Comparison of ENCODE assay signal across 23 cellular contexts in genomic region chr14:54322668-54323380, GRCh38.
DNase-seq lines count a peak whose midpoint lies in the region; FAIRE-seq and TF ChIP-seq lines count a peak whose summit lies in the region.
"Had no signal": no experiment of that assay in that cellular context is flagged by ENCODE, and none has a peak within 500 bp of the region (broad histone marks: within the 10 kb centered on the region; RNA-seq: fewer than 3 reads in every experiment).

No MANE protein-coding gene starts in this region.

- no peaks in the 10 kb centered on the region for H3F3A ChIP-seq in neural cell (ENCODE audit: insufficient read depth, low read length, poor library complexity, severe bottlenecking)

- no peaks in the 10 kb centered on the region for H3K27me3 ChIP-seq in bronchial epithelial cell (ENCODE audit: control insufficient read depth, insufficient read depth, low read length)
- H3K27me3 ChIP-seq in neural cell (ENCODE audit: insufficient read depth, low read depth, low read length) = no peaks in the 10 kb centered on the region
- H3K27me3 ChIP-seq: foreskin keratinocyte, tibial nerve had no signal

- no peak overlapping the region for H2AFZ ChIP-seq in neural cell (ENCODE audit: low read depth, low read length)
- H2AFZ ChIP-seq: GM23338 had no signal

- TF ChIP-seq RAD21 in neural cell (conservative IDR thresholded peaks at IDR 0.05) = no peak

- no peaks in the 10 kb centered on the region for H3K9me3 ChIP-seq in neural cell (ENCODE audit: low read length)
- H3K9me3 ChIP-seq: neutrophil, SK-N-SH, tibial nerve had no signal

- H3K9me2 ChIP-seq in neural cell (ENCODE audit: insufficient read depth, low read length) = no peaks in the 10 kb centered on the region
- H3K9me2 ChIP-seq: SK-N-SH had no signal

- no peak for TF ChIP-seq CTCF in bronchial epithelial cell (IDR thresholded peaks at IDR 0.05; ENCODE audit: insufficient read depth, low read length, severe bottlenecking)
- TF ChIP-seq CTCF in neural cell (IDR thresholded peaks at IDR 0.05; ENCODE audit: poor library complexity, severe bottlenecking) = no peak

- H3K4me3 ChIP-seq in bronchial epithelial cell (ENCODE audit: low read depth, low read length) = no peak overlapping the region
- H3K4me3 ChIP-seq in neural cell (ENCODE audit: low read length) = no peak overlapping the region
- H3K4me3 ChIP-seq: GM23338, tibial nerve had no signal

- H3K79me2 ChIP-seq in neural cell (replicated peaks; ENCODE audit: insufficient read depth, low read length) = no peaks in the 10 kb centered on the region

- H3K4me2 ChIP-seq in neural cell (ENCODE audit: low read length) = no peak overlapping the region
- H3K4me2 ChIP-seq: GM23338, SK-N-SH had no signal

- no peak overlapping the region for H3K9ac ChIP-seq in neural cell (ENCODE audit: low read length)
- H3K9ac ChIP-seq: SK-N-SH had no signal

- peak; percentile 13 for FAIRE-seq in bronchial epithelial cell (lab: Jason Lieb, UNC)
- FAIRE-seq: astrocyte had no signal

- H3K36me3 ChIP-seq in bronchial epithelial cell (ENCODE audit: control insufficient read depth, insufficient read depth, low read length) (no peaks in the 10 kb centered on the region), neural cell (ENCODE audit: insufficient read depth, low read length) (no peaks in the 10 kb centered on the region)
- H3K36me3 ChIP-seq: neutrophil, tibial nerve, WERI-Rb-1 had no signal

- no peaks in the 10 kb centered on the region for H4K20me1 ChIP-seq in neural cell (ENCODE audit: insufficient read depth)

- H3K27ac ChIP-seq in neural cell (ENCODE audit: low read length) = peak overlapping the region; percentile 5
- H3K27ac ChIP-seq: foreskin keratinocyte, neutrophil, tibial nerve, WERI-Rb-1 had no signal

- peak; percentile 66 for TF ChIP-seq EP300 in neural cell (conservative IDR thresholded peaks at IDR 0.05; ENCODE audit: poor library complexity, severe bottlenecking)

- peak; percentile 22 for DNase-seq in NCI-H1092 treated with DMSO at 0.1 percent for 48 hours (lab: John Stamatoyannopoulos, UW)
- no peak for DNase-seq in NCI-H1092 (lab: John Stamatoyannopoulos, UW)
- DNase-seq in NCI-H1436 treated with DMSO at 0.1 percent for 48 hours (lab: John Stamatoyannopoulos, UW) = peak; percentile 1
- no peak for DNase-seq in bronchial epithelial cell (ENCODE audit: low read depth)
- DNase-seq in GDM1 (lab: John Stamatoyannopoulos, UW) = no peak
- no peak for DNase-seq in SKM-1 (lab: John Stamatoyannopoulos, UW; ENCODE audit: unreplicated experiment)
- DNase-seq in SW 1271 (lab: John Stamatoyannopoulos, UW) = no peak
- DNase-seq: activated CD8-positive, alpha-beta memory T cell treated with anti-CD3 and anti-CD28 coated beads, Interleukin-2, amount 50 U/mL, for 48 hours; activated naive CD8-positive, alpha-beta T cell treated with anti-CD3 and anti-CD28 coated beads for 36 hours; cerebellar nuclear complex; EL; erythroblast; foreskin keratinocyte; hippocampal formation; Kasumi-1; SK-N-SH; stimulated activated naive CD8-positive, alpha-beta T cell treated with anti-CD3 and anti-CD28 coated beads, Interleukin-15, amount 100 ng/mL, for 72 hours; WERI-Rb-1 had no signal

TF ChIP-seq in neural cell, 6 proteins besides CTCF, POLR2A, EP300 and RAD21:
- TF ChIP-seq POLR2AphosphoS5 (IDR thresholded peaks at IDR 0.05) (peak; percentile 23), SMC3 (conservative IDR thresholded peaks at IDR 0.05; ENCODE audit: poor library complexity) (no peak), MXI1 (conservative IDR thresholded peaks at IDR 0.05; ENCODE audit: poor library complexity, severe bottlenecking) (no peak), EZH2 (IDR thresholded peaks at IDR 0.05; ENCODE audit: borderline replicate concordance, insufficient read depth, low read length, poor library complexity, severe bottlenecking) (no peak), REST (IDR thresholded peaks at IDR 0.05; ENCODE audit: borderline replicate concordance) (peak; percentile 28), TAF1 (IDR thresholded peaks at IDR 0.05; ENCODE audit: low read depth) (no peak)

Comparison
In these comparisons a context has a peak if more than half of its experiments do, and no peak if none do; other contexts are left out.
1. DNase-seq: peak in NCI-H1092 treated with DMSO at 0.1 percent for 48 hours (single experiment) and NCI-H1436 treated with DMSO at 0.1 percent for 48 hours (single experiment); none in NCI-H1092 (single experiment), bronchial epithelial cell (single experiment), GDM1 (single experiment), SKM-1 (single experiment) and SW 1271 (0 of 2).